In genomic region chr11:93541884-93542752, GRCh38 we compare ENCODE assay signal across 8 cellular contexts. TPM values are rescaled to one million over a fixed set of nuclear protein-coding genes. Genes with fewer than 3 reads are reported as not detected.
A peak's percentile ranks its signal among the peaks of the same experiment; 100 is the strongest.
DNase-seq lines count a peak whose midpoint lies in the region; ATAC-seq, FAIRE-seq and TF ChIP-seq lines count a peak whose summit lies in the region.

No MANE protein-coding gene starts in this region.

- no peaks in the 10 kb centered on the region for H3K36me3 Mint-ChIP-seq in activated naive CD4-positive, alpha-beta T cell treated with anti-CD3 and anti-CD28 coated beads, Interleukin-2, amount 50 U/mL, for 24 hours

- H3K4me1 ChIP-seq in pancreas: peaks cover 4 to 29% (median 4%) of the 10 kb centered on the region in 3 donors

- peak overlapping the region; percentile 63 to 90 (median 83) for H3K4me3 ChIP-seq in pancreas

- FAIRE-seq in RCC 7860 (lab: Jason Lieb, UNC) (no peak), pancreas (lab: Jason Lieb, UNC) (no peak)

- H3K36me3 ChIP-seq in pancreas: no peaks in the 10 kb centered on the region

- TF ChIP-seq CTCF in pancreas (IDR thresholded peaks at IDR 0.05): no peak

- H3K27ac Mint-ChIP-seq in activated naive CD4-positive, alpha-beta T cell treated with anti-CD3 and anti-CD28 coated beads, Interleukin-2, amount 50 U/mL, for 24 hours: no peak overlapping the region

- no peaks in the 10 kb centered on the region for H3K27me3 ChIP-seq in pancreas

- H3K4me1 Mint-ChIP-seq in activated naive CD4-positive, alpha-beta T cell treated with anti-CD3 and anti-CD28 coated beads, Interleukin-2, amount 50 U/mL, for 24 hours: peaks cover 18% of the 10 kb centered on the region

- 5% methylated on average over 19 to 23 of the region's 23 CpGs for WGBS in pancreas, 2 donors

- peak overlapping the region; percentile 75 to 90 (median 85) for H3K27ac ChIP-seq in pancreas

- ATAC-seq in GM19372 (IDR thresholded peaks at IDR 0.05; ENCODE audit: low read depth, unreplicated experiment) (peak; percentile 40), HG03378 (IDR thresholded peaks at IDR 0.05; ENCODE audit: unreplicated experiment) (peak; percentile 55), pancreas (peak; percentile 59 to 71 (median 66))

- no peaks in the 10 kb centered on the region for H3K27me3 Mint-ChIP-seq in activated naive CD4-positive, alpha-beta T cell treated with anti-CD3 and anti-CD28 coated beads, Interleukin-2, amount 50 U/mL, for 24 hours

- no peaks in the 10 kb centered on the region for H3K9me3 ChIP-seq in pancreas

- peak overlapping the region; percentile 83 for H3K4me3 Mint-ChIP-seq in activated naive CD4-positive, alpha-beta T cell treated with anti-CD3 and anti-CD28 coated beads, Interleukin-2, amount 50 U/mL, for 24 hours

- intact Hi-C loops in cardiac septum (cut with DNase I) (loop anchor here (5.0 kb wide), 1 partner anchor 120 kb away; the partner anchor contains the start of gene CEP295), pancreas (cut with DNase I) (loop anchor here (10.0 kb wide), 3 partner anchors 93 to 307 kb away; no protein-coding TSS in a partner anchor)

- no peaks in the 10 kb centered on the region for H3K9me3 Mint-ChIP-seq in activated naive CD4-positive, alpha-beta T cell treated with anti-CD3 and anti-CD28 coated beads, Interleukin-2, amount 50 U/mL, for 24 hours

- DNase-seq in COR-L47 (lab: John Stamatoyannopoulos, UW) (peak; percentile 29), RCC 7860 (ENCODE audit: low spot score) (peak; percentile 61), cardiac septum (ENCODE audit: low spot score) (peak; percentile 84), pancreas (peak in 5 of 6 donors; percentile 26 to 59 (median 34)), NCI-H2196 treated with DMSO at 0.1 percent for 48 hours (lab: John Stamatoyannopoulos, UW; ENCODE audit: unreplicated experiment) (no peak)

RNA-seq across cellular contexts. Expression of gene SMCO4, which starts 1.1 kb away (rescaled TPM):
- total RNA-seq in cardiac septum (40.0 TPM), pancreas (10 to 100 TPM; 16.0 to 31.8 (median 19.6) TPM)
- polyA plus RNA-seq in pancreas: 10 to 100 TPM; 15.6 to 41.8 TPM
